Comparison of ENCODE assay signal across 10 cellular contexts in genomic region chr1:170168263-170168662, GRCh38. TPM values are rescaled to one million over a fixed set of nuclear protein-coding genes. Genes with fewer than 3 reads are reported as not detected.
A peak's percentile ranks its signal among the peaks of the same experiment; 100 is the strongest.
DNase-seq lines count a peak whose midpoint lies in the region; ATAC-seq, FAIRE-seq and TF ChIP-seq lines count a peak whose summit lies in the region.
"Had no signal": no experiment of that assay in that cellular context is flagged by ENCODE, and none has a peak within 500 bp of the region (broad histone marks: within the 10 kb centered on the region; RNA-seq: fewer than 3 reads in every experiment).

No MANE protein-coding gene starts in this region.

- H3K9me3 ChIP-seq in GM12878 (replicated peaks; ENCODE audit: control insufficient read depth, insufficient read depth, low read length): no peaks in the 10 kb centered on the region
- H3K9me3 ChIP-seq in naive thymus-derived CD4-positive, alpha-beta T cell (ENCODE audit: control insufficient read depth in 2 of 3, low read length in 3 of 3): no peaks in the 10 kb centered on the region
- H3K9me3 ChIP-seq in testis: no peaks in the 10 kb centered on the region

- no peak for TF ChIP-seq EP300 in GM12878 (IDR thresholded peaks at IDR 0.05; ENCODE audit: borderline replicate concordance in 1 of 2, control insufficient read depth in 1 of 2, low read depth in 2 of 2, low read length in 2 of 2)

- TF ChIP-seq CTCF in GM12878 (IDR thresholded peaks at IDR 0.05 in 2 of 3, conservative IDR thresholded peaks at IDR 0.05 in 1 of 3; ENCODE audit: control insufficient read depth in 2 of 3, extremely low read depth in 1 of 3, insufficient read depth in 1 of 3, low read depth in 3 of 3, low read length in 3 of 3) (no peak), testis (IDR thresholded peaks at IDR 0.05) (no peak)

- H3K9ac ChIP-seq in GM12878 (ENCODE audit: control insufficient read depth, insufficient read depth, low read length): no peak overlapping the region

- no peak overlapping the region for H3K4me3 ChIP-seq in GM12878
- no peak overlapping the region for H3K4me3 ChIP-seq in naive thymus-derived CD4-positive, alpha-beta T cell (ENCODE audit: low read length)
- no peak overlapping the region for H3K4me3 ChIP-seq in testis

- intact Hi-C loops in GM12878 (cut with micrococcal nuclease; ENCODE audit: unreplicated experiment) (no loop called here), testis (cut with DNase I; ENCODE audit: low total_unique reads) (no loop called here)
- intact Hi-C loops in naive thymus-derived CD4-positive, alpha-beta T cell (cut with micrococcal nuclease): no loop called here

- no peaks in the 10 kb centered on the region for H3K36me3 Mint-ChIP-seq in naive thymus-derived CD4-positive, alpha-beta T cell

- CTCF ChIA-PET in GM12878 (lab: Yijun Ruan, JAX): no interaction called here
- CTCF ChIA-PET in naive thymus-derived CD4-positive, alpha-beta T cell (lab: Charles Lee): no interaction called here

- no peak overlapping the region for H2AFZ ChIP-seq in GM12878 (ENCODE audit: control insufficient read depth, low read depth, low read length)

- RAD21 ChIA-PET in GM12878 (lab: Charles Lee; ENCODE audit: unreplicated experiment): interaction anchor here (0.8 to 1.2 kb wide), 2 partner anchors 19 to 364 kb away, joined by 3 read pairs; partner anchors contain the start of gene GORAB

- in situ Hi-C loops in GM12878 (cut with MboI): no loop called here

- no peaks in the 10 kb centered on the region for H3K79me2 ChIP-seq in GM12878 (ENCODE audit: control insufficient read depth, insufficient read depth, low read length)

- H3K27me3 ChIP-seq in GM12878 (replicated peaks in 1 of 2; ENCODE audit: control insufficient read depth in 2 of 2, insufficient read depth in 2 of 2, low read length in 1 of 2) (no peaks in the 10 kb centered on the region), testis (no peaks in the 10 kb centered on the region)
- H3K27me3 ChIP-seq in naive thymus-derived CD4-positive, alpha-beta T cell (ENCODE audit: control insufficient read depth in 2 of 2, insufficient read depth in 2 of 2, low read length in 2 of 2): no peaks in the 10 kb centered on the region
- H3K27me3 ChIP-seq: gastroesophageal sphincter had no signal

- no peaks in the 10 kb centered on the region for H3K4me1 ChIP-seq in GM12878 (ENCODE audit: control insufficient read depth, insufficient read depth, low read length)
- H3K4me1 ChIP-seq in naive thymus-derived CD4-positive, alpha-beta T cell (ENCODE audit: control insufficient read depth in 2 of 2, insufficient read depth in 2 of 2, low read length in 2 of 2): no peaks in the 10 kb centered on the region
- H3K4me1 ChIP-seq in testis: peaks cover under 1% of the 10 kb centered on the region
- H3K4me1 ChIP-seq: gastroesophageal sphincter had no signal

- H3K27ac ChIP-seq in GM12878 (ENCODE audit: control insufficient read depth, insufficient read depth) (no peak overlapping the region), testis (no peak overlapping the region)
- no peak overlapping the region for H3K27ac ChIP-seq in naive thymus-derived CD4-positive, alpha-beta T cell (ENCODE audit: low read depth, low read length)

- POLR2A ChIA-PET in GM12878 (lab: Charles Lee): interaction anchor here (1.0 kb wide), 1 partner anchor 13 kb away, joined by 3 read pairs; no protein-coding TSS in a partner anchor
- POLR2A ChIA-PET in naive thymus-derived CD4-positive, alpha-beta T cell (lab: Charles Lee): no interaction called here

- no peak for FAIRE-seq in GM12878 (lab: Jason Lieb, UNC)

- no TSS peak for BruUV-seq in GM12878 (replicated peaks; lab: Mats Ljungman, UMichigan)

- H3K9me3 Mint-ChIP-seq in naive thymus-derived CD4-positive, alpha-beta T cell: peaks cover 0 to 27% (median 11%) of the 10 kb centered on the region in 11 donors

- 60% methylated on average over 1 of the region's 1 CpG for WGBS in GM12878 (ENCODE audit: insufficient coverage, insufficient replicate concordance, low lambda C conversion rate, missing lambda C conversion rate)
- 60 to 71% methylated on average over 1 of the region's 1 CpG for WGBS in testis, 2 donors

- no peaks in the 10 kb centered on the region for H3K36me3 ChIP-seq in GM12878 (ENCODE audit: control insufficient read depth in 2 of 2, insufficient read depth in 2 of 2, low read length in 1 of 2)
- H3K36me3 ChIP-seq in naive thymus-derived CD4-positive, alpha-beta T cell (ENCODE audit: control insufficient read depth in 2 of 3, insufficient read depth in 3 of 3, low read length in 3 of 3): no peaks in the 10 kb centered on the region
- no peaks in the 10 kb centered on the region for H3K36me3 ChIP-seq in testis (ENCODE audit: low read depth, missing control alignments)
- H3K36me3 ChIP-seq: gastroesophageal sphincter had no signal

- no peak overlapping the region for H3K27ac Mint-ChIP-seq in naive thymus-derived CD4-positive, alpha-beta T cell
- H3K27ac Mint-ChIP-seq: activated B cell treated with CpG ODN at 0.5 μM for 24 hours had no signal

- H3K27me3 Mint-ChIP-seq in naive thymus-derived CD4-positive, alpha-beta T cell: peaks cover 0 to 4% (median under 1%) of the 10 kb centered on the region in 5 donors
- H3K27me3 Mint-ChIP-seq: activated B cell treated with CpG ODN at 0.5 μM for 24 hours had no signal

- no peak for TF ChIP-seq RAD21 in GM12878 (IDR thresholded peaks at IDR 0.05; ENCODE audit: insufficient read depth, low read depth, low read length)

- H3K4me1 Mint-ChIP-seq in naive thymus-derived CD4-positive, alpha-beta T cell: peaks cover 0 to 16% (median 5%) of the 10 kb centered on the region in 7 donors
- H3K4me1 Mint-ChIP-seq: activated B cell treated with CpG ODN at 0.5 μM for 24 hours had no signal

- DNase-seq in ELR (ENCODE audit: low read depth) (peak; percentile 38), NCI-H1105 treated with DMSO at 0.1 percent for 48 hours (lab: John Stamatoyannopoulos, UW) (peak; percentile 83), GM12878 (ENCODE audit: low read depth, low spot score) (no peak), testis (no peak)
- peak in 1 of 9 donors; percentile 1 for DNase-seq in naive thymus-derived CD4-positive, alpha-beta T cell
- DNase-seq in effector CD4-positive, alpha-beta T cell: no peak
- DNase-seq: activated B cell treated with CpG ODN at 0.5 μM for 24 hours had no signal

- no peak overlapping the region for H3K4me2 ChIP-seq in GM12878 (ENCODE audit: control insufficient read depth, insufficient read depth)

- peak; percentile 54 for ATAC-seq in GM12878
- ATAC-seq in naive thymus-derived CD4-positive, alpha-beta T cell: no peak
- no peak for ATAC-seq in GM21528 (IDR thresholded peaks at IDR 0.05; ENCODE audit: low FRiP score, unreplicated experiment)
- no peak for ATAC-seq in HG02588 (IDR thresholded peaks at IDR 0.05; ENCODE audit: unreplicated experiment)
- ATAC-seq: gastroesophageal sphincter had no signal

- SMC1A ChIA-PET in GM12878 (lab: Charles Lee; ENCODE audit: uncharacterized antibody, unreplicated experiment): interaction anchor here (0.7 to 2.6 kb wide), 8 partner anchors 8 to 1760 kb away, joined by 3 to 10 read pairs (median 3); partner anchors contain the start of gene KIFAP3

- TF ChIP-seq POLR2A in GM12878 (IDR thresholded peaks at IDR 0.05; ENCODE audit: low read depth, low read length) (no peak), testis (IDR thresholded peaks at IDR 0.05) (no peak)

- H4K20me1 ChIP-seq in GM12878 (ENCODE audit: control insufficient read depth, insufficient read depth): no peaks in the 10 kb centered on the region

- peak overlapping the region in 7 of 10 donors; percentile 12 to 71 (median 57) for H3K4me3 Mint-ChIP-seq in naive thymus-derived CD4-positive, alpha-beta T cell
- H3K4me3 Mint-ChIP-seq: activated B cell treated with CpG ODN at 0.5 μM for 24 hours had no signal

TF ChIP-seq in GM12878, 131 proteins besides CTCF, POLR2A, EP300 and RAD21 (continues in another document):
- TF ChIP-seq ATF7 (IDR thresholded peaks at IDR 0.05; ENCODE audit: low read depth): peak; percentile 56; the same call in 1 of the 2 replicates

RNA-seq across cellular contexts. Expression of gene NTMT2, which starts 22.5 kb away (rescaled TPM):
- not detected in 2 replicates for total RNA-seq in GM12878 (2013; cell fraction: nucleolus; rRNA removed)
- not detected in 2 replicates for total RNA-seq in GM12878 (2014; rRNA removed)
- not detected in 2 replicates for total RNA-seq in GM12878 (2014; rRNA removed; fragmentation: Illumina TruSeq; extraction: Trizol)
- not detected in 2 replicates for total RNA-seq in GM12878 (2021)
- polyA plus RNA-seq in GM12878 (2011; ENCODE audit: low read depth): not detected
- not detected in 2 replicates for polyA plus RNA-seq in GM12878 (2011; rRNA removed)
- polyA plus RNA-seq in GM12878 (2011; cell fraction: cytosol; rRNA removed): not detected in 2 replicates
- polyA plus RNA-seq in GM12878 (2011; cell fraction: nucleus; rRNA removed): not detected in 2 replicates
- not detected in 2 replicates for polyA plus RNA-seq in GM12878 (2012)
- polyA plus RNA-seq in GM12878 (2014; fragmentation: Illumina TruSeq; extraction: Trizol): not detected in 2 replicates
- not detected for polyA plus RNA-seq in GM12878 (2014; fragmentation: Nextera tagmentation; extraction: Ambion mirVana)
- not detected in 2 replicates for polyA plus RNA-seq in GM12878 (2014; rRNA removed)
- polyA plus RNA-seq in GM12878 (2016; fragmentation: Nextera tagmentation; extraction: Ambion mirVana): not detected
- polyA minus RNA-seq in GM12878 (2011; rRNA and poly(A)+ RNA removed): not detected in 2 replicates
- not detected in 2 replicates for polyA minus RNA-seq in GM12878 (2011; cell fraction: cytosol; rRNA and poly(A)+ RNA removed)
- polyA minus RNA-seq in GM12878 (2011; cell fraction: nucleus; rRNA and poly(A)+ RNA removed): not detected in 2 replicates
- total RNA-seq in naive thymus-derived CD4-positive, alpha-beta T cell: not detected
- not detected for polyA plus RNA-seq in naive thymus-derived CD4-positive, alpha-beta T cell
- total RNA-seq in testis: 1 to 10 TPM in 1 of 2 donors, not detected in 1; 1.8 TPM
- polyA plus RNA-seq in testis (ENCODE audit: insufficient read depth, low read depth, low replicate concordance): not detected
- total RNA-seq: activated B cell treated with CpG ODN at 0.5 μM for 24 hours, gastroesophageal sphincter had no signal

Comparison
In these comparisons a context has a peak if more than half of its experiments do, and no peak if none do; other contexts are left out.
1. DNase-seq: peak in ELR (single experiment) and NCI-H1105 treated with DMSO at 0.1 percent for 48 hours (single experiment); none in GM12878 (single experiment), effector CD4-positive, alpha-beta T cell (single experiment) and testis (single experiment).